In genomic region chr4:105784761-105785160, GRCh38 we compare ENCODE assay signal across 28 cellular contexts.
"Had no signal": no experiment of that assay in that cellular context is flagged by ENCODE, and none has a peak within 500 bp of the region (broad histone marks: within the 10 kb centered on the region; RNA-seq: fewer than 3 reads in every experiment).

No MANE protein-coding gene starts in this region.

- H3K36me3 ChIP-seq: Peyer's patch, SJCRH30, WERI-Rb-1 had no signal

- ATAC-seq: activated CD8-positive, alpha-beta memory T cell treated with anti-CD3 and anti-CD28 coated beads, Interleukin-2, amount 10 ng/mL, durations not matched to agents 7 days and 5 days; activated naive CD8-positive, alpha-beta T cell treated with anti-CD3 and anti-CD28 coated beads, Interleukin-2, amount 50 U/mL, for 24 hours had no signal

- H3K27me3 ChIP-seq: Peyer's patch, SJCRH30 had no signal

- H3K4me3 ChIP-seq: Peyer's patch, SJCRH30, SK-N-MC had no signal

- H3K27ac ChIP-seq: Peyer's patch, SJCRH30, SK-N-MC, WERI-Rb-1 had no signal

- H3K9me3 ChIP-seq: Peyer's patch, SJCRH30 had no signal

- DNase-seq: activated CD4-positive, alpha-beta memory T cell treated with anti-CD3 and anti-CD28 coated beads, Interleukin-2, amount 10 ng/mL, durations not matched to agents 7 days and 5 days; activated CD4-positive, alpha-beta T cell treated with anti-CD3 and anti-CD28 coated beads for 1 hour; activated CD4-positive, alpha-beta T cell treated with anti-CD3 and anti-CD28 coated beads for 48 hours; activated CD4-positive, CD25-positive, alpha-beta regulatory T cell; activated CD8-positive, alpha-beta memory T cell treated with anti-CD3 and anti-CD28 coated beads for 24 hours; activated CD8-positive, alpha-beta memory T cell treated with anti-CD3 and anti-CD28 coated beads, Interleukin-2, amount 10 ng/mL, durations not matched to agents 7 days and 5 days; activated CD8-positive, alpha-beta memory T cell treated with anti-CD3 and anti-CD28 coated beads, Interleukin-2, amount 50 U/mL, for 48 hours; activated effector memory CD4-positive, alpha-beta T cell treated with Interleukin-2 at 50 U/mL for 16 hours; activated naive CD4-positive, alpha-beta T cell treated with anti-CD3 and anti-CD28 coated beads, Interleukin-2, amount 10 ng/mL, durations not matched to agents 7 days and 5 days; activated naive CD8-positive, alpha-beta T cell treated with anti-CD3 and anti-CD28 coated beads, Interleukin-2, amount 50 U/mL, for 24 hours; activated T-cell treated with anti-CD3 and anti-CD28 coated beads, Interleukin-2, amount 50 U/mL, for 48 hours; anterior cingulate cortex; central memory CD4-positive, alpha-beta T cell; Karpas-422; KBM-7; NCI-H1105; NCI-H1436; NCI-H1694; NCI-H1930; NCI-H2081 treated with DMSO at 0.1 percent for 48 hours; NCI-H345; NCI-H524 treated with DMSO at 0.1 percent for 48 hours; Peyer's patch; RPMI8226; SJCRH30; T1000; WERI-Rb-1 had no signal
